ENCODE assay signal across 1 cellular context in the genomic region with DNA sequence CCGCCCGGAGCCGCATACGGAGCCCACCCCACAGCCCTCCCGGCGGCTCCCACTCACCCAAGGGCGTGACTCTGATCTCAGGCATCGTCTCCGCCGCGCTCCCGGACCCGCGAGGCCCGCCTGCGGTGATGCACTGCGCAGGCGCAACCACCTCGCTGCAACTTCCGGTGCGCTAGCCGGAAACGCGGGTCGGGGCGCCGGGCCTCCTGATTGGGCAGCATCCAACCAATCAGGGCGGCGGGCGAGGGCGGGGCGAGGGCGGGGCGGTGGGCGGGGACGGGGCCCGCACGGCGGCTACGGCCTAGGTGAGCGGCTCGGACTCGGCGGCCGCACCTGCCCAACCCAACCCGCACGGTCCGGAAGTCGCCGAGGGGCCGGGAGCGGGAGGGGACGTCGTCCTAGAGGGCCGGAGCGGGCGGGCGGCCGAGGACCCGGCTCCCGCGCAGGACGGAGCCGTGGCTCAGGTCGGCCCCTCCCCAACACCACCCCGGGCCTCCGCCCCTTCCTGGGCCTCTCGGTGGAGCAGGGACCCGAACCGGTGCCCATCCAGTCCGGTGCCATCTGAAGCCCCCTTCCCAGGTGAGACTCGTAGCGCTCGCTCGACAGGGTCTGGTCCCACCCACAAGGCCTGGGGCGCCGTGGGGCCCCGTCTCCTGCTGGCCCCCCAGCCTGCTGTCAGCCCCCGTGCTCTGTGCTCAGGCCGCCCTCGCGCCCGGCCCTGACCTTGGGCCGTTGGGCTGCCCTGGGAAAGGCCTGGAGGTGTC.
A peak's percentile ranks its signal among the peaks of the same experiment; 100 is the strongest.
TF ChIP-seq lines count a peak whose summit lies in the region.

Gene CPTP, plus strand, starts transcription at position 279 of the 764 bp plus-strand sequence. CDS start 2,109 bp downstream, outside the sequence.
Gene INTS11, minus strand, starts transcription at position 137 of the 764 bp plus-strand sequence. Its CDS starts 52 bp downstream, at position 85.

TF ChIP-seq in HepG2, 621 proteins besides CTCF, POLR2A, EP300 and RAD21 (continued from another document and continues in another):
- TF ChIP-seq RERE (CRISPR knock-in tag; IDR thresholded peaks at IDR 0.05; ENCODE audit: low read depth) (no peak), ZNF556 (CRISPR knock-in tag; IDR thresholded peaks at IDR 0.05; ENCODE audit: borderline replicate concordance) (no peak), CEBPG (CRISPR knock-in tag; IDR thresholded peaks at IDR 0.05) (0 out of 2 replicates have a peak, but pooled peaks have one; percentile 16), SRSF9 (IDR thresholded peaks at IDR 0.05; ENCODE audit: borderline replicate concordance, insufficient read depth, low read depth, low read length, poor library complexity, severe bottlenecking) (no peak), ATF2 (CRISPR knock-in tag; IDR thresholded peaks at IDR 0.05) (no peak), HIC2 (CRISPR knock-in tag; IDR thresholded peaks at IDR 0.05; ENCODE audit: low read depth) (peak; percentile 74; the same call in 1 of the 2 replicates), JUN (CRISPR knock-in tag; IDR thresholded peaks at IDR 0.05) (no peak), MIER2 (CRISPR knock-in tag; IDR thresholded peaks at IDR 0.05) (no peak), SP140L (CRISPR knock-in tag; IDR thresholded peaks at IDR 0.05; ENCODE audit: borderline replicate concordance) (no peak), ZNF558 (CRISPR knock-in tag; IDR thresholded peaks at IDR 0.05; ENCODE audit: borderline replicate concordance) (peak; percentile 76; the same call in 1 of the 2 replicates), DNMT3B (CRISPR knock-in tag; conservative IDR thresholded peaks at IDR 0.05) (no peak; the same call in 1 of the 2 replicates), HBP1 (CRISPR knock-in tag; IDR thresholded peaks at IDR 0.05; ENCODE audit: low read depth) (peak; percentile 15), ZNF709 (CRISPR knock-in tag; IDR thresholded peaks at IDR 0.05) (0 out of 2 replicates have a peak, but pooled peaks have one; percentile 32), SOX6 (IDR thresholded peaks at IDR 0.05) (no peak), SOX6 (CRISPR knock-in tag; IDR thresholded peaks at IDR 0.05) (peak; percentile 34; the same call in 1 of the 2 replicates), FOXP1 (IDR thresholded peaks at IDR 0.05) (no peak), FOXP1 (CRISPR knock-in tag; IDR thresholded peaks at IDR 0.05) (no peak), ZNF768 (CRISPR knock-in tag; IDR thresholded peaks at IDR 0.05) (peak; percentile 30; the same call in 1 of the 2 replicates), ZNF263 (CRISPR knock-in tag; IDR thresholded peaks at IDR 0.05) (0 out of 2 replicates have a peak, but pooled peaks have one; percentile 50), RARA (CRISPR knock-in tag; IDR thresholded peaks at IDR 0.05) (0 out of 2 replicates have a peak, but pooled peaks have one; percentile 20), ZNF761 (CRISPR knock-in tag; conservative IDR thresholded peaks at IDR 0.05) (0 out of 2 replicates have a peak, but pooled peaks have one; percentile 39), DR1 (CRISPR knock-in tag; IDR thresholded peaks at IDR 0.05) (no peak; the same call in 1 of the 2 replicates)
- TF ChIP-seq, protein P1, sequence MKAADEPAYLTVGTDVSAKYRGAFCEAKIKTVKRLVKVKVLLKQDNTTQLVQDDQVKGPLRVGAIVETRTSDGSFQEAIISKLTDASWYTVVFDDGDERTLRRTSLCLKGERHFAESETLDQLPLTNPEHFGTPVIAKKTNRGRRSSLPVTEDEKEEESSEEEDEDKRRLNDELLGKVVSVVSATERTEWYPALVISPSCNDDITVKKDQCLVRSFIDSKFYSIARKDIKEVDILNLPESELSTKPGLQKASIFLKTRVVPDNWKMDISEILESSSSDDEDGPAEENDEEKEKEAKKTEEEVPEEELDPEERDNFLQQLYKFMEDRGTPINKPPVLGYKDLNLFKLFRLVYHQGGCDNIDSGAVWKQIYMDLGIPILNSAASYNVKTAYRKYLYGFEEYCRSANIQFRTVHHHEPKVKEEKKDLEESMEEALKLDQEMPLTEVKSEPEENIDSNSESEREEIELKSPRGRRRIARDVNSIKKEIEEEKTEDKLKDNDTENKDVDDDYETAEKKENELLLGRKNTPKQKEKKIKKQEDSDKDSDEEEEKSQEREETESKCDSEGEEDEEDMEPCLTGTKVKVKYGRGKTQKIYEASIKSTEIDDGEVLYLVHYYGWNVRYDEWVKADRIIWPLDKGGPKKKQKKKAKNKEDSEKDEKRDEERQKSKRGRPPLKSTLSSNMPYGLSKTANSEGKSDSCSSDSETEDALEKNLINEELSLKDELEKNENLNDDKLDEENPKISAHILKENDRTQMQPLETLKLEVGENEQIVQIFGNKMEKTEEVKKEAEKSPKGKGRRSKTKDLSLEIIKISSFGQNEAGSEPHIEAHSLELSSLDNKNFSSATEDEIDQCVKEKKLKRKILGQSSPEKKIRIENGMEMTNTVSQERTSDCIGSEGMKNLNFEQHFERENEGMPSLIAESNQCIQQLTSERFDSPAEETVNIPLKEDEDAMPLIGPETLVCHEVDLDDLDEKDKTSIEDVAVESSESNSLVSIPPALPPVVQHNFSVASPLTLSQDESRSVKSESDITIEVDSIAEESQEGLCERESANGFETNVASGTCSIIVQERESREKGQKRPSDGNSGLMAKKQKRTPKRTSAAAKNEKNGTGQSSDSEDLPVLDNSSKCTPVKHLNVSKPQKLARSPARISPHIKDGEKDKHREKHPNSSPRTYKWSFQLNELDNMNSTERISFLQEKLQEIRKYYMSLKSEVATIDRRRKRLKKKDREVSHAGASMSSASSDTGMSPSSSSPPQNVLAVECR (CRISPR knock-in tag; IDR thresholded peaks at IDR 0.05; ENCODE audit: borderline replicate concordance) = peak; percentile 85
- TF ChIP-seq, protein P2, sequence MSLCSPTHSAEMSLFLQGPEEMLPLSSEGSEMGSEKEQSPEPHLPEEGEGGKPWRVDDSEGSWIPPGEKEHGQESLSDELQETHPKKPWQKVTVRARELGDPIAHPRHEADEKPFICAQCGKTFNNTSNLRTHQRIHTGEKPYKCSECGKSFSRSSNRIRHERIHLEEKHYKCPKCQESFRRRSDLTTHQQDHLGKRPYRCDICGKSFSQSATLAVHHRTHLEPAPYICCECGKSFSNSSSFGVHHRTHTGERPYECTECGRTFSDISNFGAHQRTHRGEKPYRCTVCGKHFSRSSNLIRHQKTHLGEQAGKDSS (CRISPR knock-in tag; IDR thresholded peaks at IDR 0.05; ENCODE audit: borderline replicate concordance, low read depth) = no peak
- TF ChIP-seq, protein P3, sequence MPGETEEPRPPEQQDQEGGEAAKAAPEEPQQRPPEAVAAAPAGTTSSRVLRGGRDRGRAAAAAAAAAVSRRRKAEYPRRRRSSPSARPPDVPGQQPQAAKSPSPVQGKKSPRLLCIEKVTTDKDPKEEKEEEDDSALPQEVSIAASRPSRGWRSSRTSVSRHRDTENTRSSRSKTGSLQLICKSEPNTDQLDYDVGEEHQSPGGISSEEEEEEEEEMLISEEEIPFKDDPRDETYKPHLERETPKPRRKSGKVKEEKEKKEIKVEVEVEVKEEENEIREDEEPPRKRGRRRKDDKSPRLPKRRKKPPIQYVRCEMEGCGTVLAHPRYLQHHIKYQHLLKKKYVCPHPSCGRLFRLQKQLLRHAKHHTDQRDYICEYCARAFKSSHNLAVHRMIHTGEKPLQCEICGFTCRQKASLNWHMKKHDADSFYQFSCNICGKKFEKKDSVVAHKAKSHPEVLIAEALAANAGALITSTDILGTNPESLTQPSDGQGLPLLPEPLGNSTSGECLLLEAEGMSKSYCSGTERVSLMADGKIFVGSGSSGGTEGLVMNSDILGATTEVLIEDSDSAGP (CRISPR knock-in tag; IDR thresholded peaks at IDR 0.05; ENCODE audit: borderline replicate concordance) = peak; percentile 41; the same call in 1 of the 2 replicates
- TF ChIP-seq, protein P4, sequence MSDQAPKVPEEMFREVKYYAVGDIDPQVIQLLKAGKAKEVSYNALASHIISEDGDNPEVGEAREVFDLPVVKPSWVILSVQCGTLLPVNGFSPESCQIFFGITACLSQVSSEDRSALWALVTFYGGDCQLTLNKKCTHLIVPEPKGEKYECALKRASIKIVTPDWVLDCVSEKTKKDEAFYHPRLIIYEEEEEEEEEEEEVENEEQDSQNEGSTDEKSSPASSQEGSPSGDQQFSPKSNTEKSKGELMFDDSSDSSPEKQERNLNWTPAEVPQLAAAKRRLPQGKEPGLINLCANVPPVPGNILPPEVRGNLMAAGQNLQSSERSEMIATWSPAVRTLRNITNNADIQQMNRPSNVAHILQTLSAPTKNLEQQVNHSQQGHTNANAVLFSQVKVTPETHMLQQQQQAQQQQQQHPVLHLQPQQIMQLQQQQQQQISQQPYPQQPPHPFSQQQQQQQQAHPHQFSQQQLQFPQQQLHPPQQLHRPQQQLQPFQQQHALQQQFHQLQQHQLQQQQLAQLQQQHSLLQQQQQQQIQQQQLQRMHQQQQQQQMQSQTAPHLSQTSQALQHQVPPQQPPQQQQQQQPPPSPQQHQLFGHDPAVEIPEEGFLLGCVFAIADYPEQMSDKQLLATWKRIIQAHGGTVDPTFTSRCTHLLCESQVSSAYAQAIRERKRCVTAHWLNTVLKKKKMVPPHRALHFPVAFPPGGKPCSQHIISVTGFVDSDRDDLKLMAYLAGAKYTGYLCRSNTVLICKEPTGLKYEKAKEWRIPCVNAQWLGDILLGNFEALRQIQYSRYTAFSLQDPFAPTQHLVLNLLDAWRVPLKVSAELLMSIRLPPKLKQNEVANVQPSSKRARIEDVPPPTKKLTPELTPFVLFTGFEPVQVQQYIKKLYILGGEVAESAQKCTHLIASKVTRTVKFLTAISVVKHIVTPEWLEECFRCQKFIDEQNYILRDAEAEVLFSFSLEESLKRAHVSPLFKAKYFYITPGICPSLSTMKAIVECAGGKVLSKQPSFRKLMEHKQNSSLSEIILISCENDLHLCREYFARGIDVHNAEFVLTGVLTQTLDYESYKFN (CRISPR knock-in tag; conservative IDR thresholded peaks at IDR 0.05) = peak; percentile 53
